Comparison of ENCODE assay signal across 12 cellular contexts in genomic region chr16:87924937-87925670, GRCh38. TPM values are rescaled to one million over a fixed set of nuclear protein-coding genes. Genes with fewer than 3 reads are reported as not detected.
DNase-seq lines count a peak whose midpoint lies in the region; ATAC-seq and TF ChIP-seq lines count a peak whose summit lies in the region.
"Had no signal": no experiment of that assay in that cellular context is flagged by ENCODE, and none has a peak within 500 bp of the region (broad histone marks: within the 10 kb centered on the region; RNA-seq: fewer than 3 reads in every experiment).

No MANE protein-coding gene starts in this region.

- H3K4me1 ChIP-seq in BE2C: peaks cover 9% of the 10 kb centered on the region; the same call in 1 of the 2 replicates
- peaks cover 21% of the 10 kb centered on the region for H3K4me1 ChIP-seq in Karpas-422 (ENCODE audit: low read length)

- no peaks in the 10 kb centered on the region for H3K9me3 ChIP-seq in BE2C
- no peaks in the 10 kb centered on the region for H3K9me3 ChIP-seq in Karpas-422 (ENCODE audit: low read length)

- H3K4me1 Mint-ChIP-seq in glutamatergic neuron (ENCODE audit: low read depth, unreplicated experiment): peaks cover 22% of the 10 kb centered on the region
- H3K4me1 Mint-ChIP-seq in T-cell: peaks cover 7 to 14% (median 9%) of the 10 kb centered on the region in 3 donors

- no peaks in the 10 kb centered on the region for H4K20me1 ChIP-seq in Karpas-422 (ENCODE audit: insufficient read depth, low read depth, low read length)

- no peak overlapping the region for H3K9ac ChIP-seq in Karpas-422 (ENCODE audit: low read length)

- H3K4me3 ChIP-seq in BE2C (ENCODE audit: low read depth, low read length) (no peak overlapping the region), Karpas-422 (ENCODE audit: low read length) (no peak overlapping the region)

- peak overlapping the region; percentile 39 for H3K4me3 Mint-ChIP-seq in glutamatergic neuron (ENCODE audit: unreplicated experiment)
- no peak overlapping the region for H3K4me3 Mint-ChIP-seq in T-cell

- H2AFZ ChIP-seq in Karpas-422 (ENCODE audit: low read length): no peak overlapping the region

- H3K9me2 ChIP-seq in Karpas-422 (replicated peaks; ENCODE audit: insufficient read depth, low read length): no peaks in the 10 kb centered on the region

- peak overlapping the region; percentile 66 for H3K27ac Mint-ChIP-seq in glutamatergic neuron (ENCODE audit: unreplicated experiment)
- H3K27ac Mint-ChIP-seq in T-cell: no peak overlapping the region

- peak overlapping the region; percentile 12 for H3K4me2 ChIP-seq in Karpas-422 (ENCODE audit: low read depth, low read length, poor library complexity, severe bottlenecking)

- no peaks in the 10 kb centered on the region for H3K36me3 Mint-ChIP-seq in glutamatergic neuron (ENCODE audit: unreplicated experiment)
- no peaks in the 10 kb centered on the region for H3K36me3 Mint-ChIP-seq in T-cell

- no peak overlapping the region for H3K27ac ChIP-seq in Karpas-422 (ENCODE audit: low read length)

- TF ChIP-seq CTCF in BE2C (IDR thresholded peaks at IDR 0.05; ENCODE audit: low read depth, low read length) (peak; percentile 8; the same call in 1 of the 2 replicates), glutamatergic neuron (IDR thresholded peaks at IDR 0.05; ENCODE audit: partially characterized antibody, unreplicated experiment) (no peak)

- POLR2A ChIA-PET in T-cell (lab: Charles Lee): no interaction called here

- no peak for ATAC-seq in T-cell (replicated peaks in 1 of 4)
- ATAC-seq: Right ventricle myocardium inferior had no signal

- H3K27me3 Mint-ChIP-seq in glutamatergic neuron (ENCODE audit: unreplicated experiment) (peaks cover 4% of the 10 kb centered on the region), T-cell (peaks cover 0 to 15% of the 10 kb centered on the region in 2 donors)

- no peaks in the 10 kb centered on the region for H3K27me3 ChIP-seq in BE2C
- H3K27me3 ChIP-seq in Karpas-422 (ENCODE audit: low read length): no peaks in the 10 kb centered on the region

- no peaks in the 10 kb centered on the region for H3K79me2 ChIP-seq in Karpas-422 (ENCODE audit: low read length)

- DNase-seq in BE2C: peak; percentile 62
- DNase-seq in Karpas-422: no peak
- DNase-seq in NCI-H748 treated with DMSO at 0.1 percent for 48 hours (lab: John Stamatoyannopoulos, UW): peak; percentile 34
- no peak for DNase-seq in glutamatergic neuron
- no peak for DNase-seq in stimulated activated naive CD4-positive, alpha-beta T cell (lab: John Stamatoyannopoulos, UW)
- no peak for DNase-seq in NCI-H446 treated with DMSO at 0.1 percent for 48 hours (lab: John Stamatoyannopoulos, UW)
- no peak for DNase-seq in ureter (ENCODE audit: low spot score)
- no peak for DNase-seq in T-cell
- DNase-seq: head of caudate nucleus had no signal

- CTCF ChIA-PET in T-cell (lab: Charles Lee): no interaction called here

- no peaks in the 10 kb centered on the region for H3K36me3 ChIP-seq in BE2C
- no peaks in the 10 kb centered on the region for H3K36me3 ChIP-seq in Karpas-422 (ENCODE audit: insufficient read depth, low read length)

- H3K9me3 Mint-ChIP-seq in glutamatergic neuron (ENCODE audit: unreplicated experiment) (peaks cover 3% of the 10 kb centered on the region), T-cell (no peaks in the 10 kb centered on the region)

RNA-seq across cellular contexts. Expression of gene CA5A, which starts 11.2 kb away (rescaled TPM):
- polyA plus RNA-seq in BE2C (2012; ENCODE audit: insufficient read depth, insufficient read length, low read depth): 0.23 TPM
- total RNA-seq in Karpas-422 (2014; rRNA removed; shearing (Covaris generic); ENCODE audit: low replicate concordance): not detected in 2 replicates
- total RNA-seq in glutamatergic neuron (ENCODE audit: unreplicated experiment) (not detected), ureter (not detected), T-cell (under 1 TPM in 1 of 5 donors, not detected in 4; 0.20 TPM)
- total RNA-seq: Right ventricle myocardium inferior had no signal
- polyA plus RNA-seq: BJ, neural cell had no signal

RNA-seq across cellular contexts. Expression of gene BANP, which starts 26.1 kb away (rescaled TPM):
- polyA plus RNA-seq in BE2C (2012; ENCODE audit: insufficient read depth, insufficient read length, low read depth): 69.2 TPM
- 30.1 and 36.5 TPM in 2 replicates for total RNA-seq in Karpas-422 (2014; rRNA removed; shearing (Covaris generic); ENCODE audit: low replicate concordance)
- total RNA-seq in glutamatergic neuron (ENCODE audit: unreplicated experiment) (25.5 TPM), ureter (30.9 TPM), T-cell (10 to 100 TPM; 57.1 to 81.9 (median 69.4) TPM)

RNA-seq across cellular contexts. Expression of gene SLC7A5, which starts 55.8 kb away (rescaled TPM):
- 258 TPM for polyA plus RNA-seq in BE2C (2012; ENCODE audit: insufficient read depth, insufficient read length, low read depth)
- 163 and 177 TPM in 2 replicates for total RNA-seq in Karpas-422 (2014; rRNA removed; shearing (Covaris generic); ENCODE audit: low replicate concordance)
- total RNA-seq in glutamatergic neuron (ENCODE audit: unreplicated experiment): 205 TPM
- 91.8 TPM for total RNA-seq in ureter
- 10 to 100 TPM; 37.9 to 81.6 (median 40.0) TPM for total RNA-seq in T-cell

Comparison
In these comparisons a context has a peak if more than half of its experiments do, and no peak if none do; other contexts are left out.
1. DNase-seq: peak in BE2C (single experiment) and NCI-H748 treated with DMSO at 0.1 percent for 48 hours (single experiment); none in Karpas-422 (single experiment), glutamatergic neuron (single experiment), stimulated activated naive CD4-positive, alpha-beta T cell (0 of 6), NCI-H446 treated with DMSO at 0.1 percent for 48 hours (single experiment), ureter (single experiment) and T-cell (0 of 34).